9 cellular contexts compared by ENCODE assay signal in the genomic region with DNA sequence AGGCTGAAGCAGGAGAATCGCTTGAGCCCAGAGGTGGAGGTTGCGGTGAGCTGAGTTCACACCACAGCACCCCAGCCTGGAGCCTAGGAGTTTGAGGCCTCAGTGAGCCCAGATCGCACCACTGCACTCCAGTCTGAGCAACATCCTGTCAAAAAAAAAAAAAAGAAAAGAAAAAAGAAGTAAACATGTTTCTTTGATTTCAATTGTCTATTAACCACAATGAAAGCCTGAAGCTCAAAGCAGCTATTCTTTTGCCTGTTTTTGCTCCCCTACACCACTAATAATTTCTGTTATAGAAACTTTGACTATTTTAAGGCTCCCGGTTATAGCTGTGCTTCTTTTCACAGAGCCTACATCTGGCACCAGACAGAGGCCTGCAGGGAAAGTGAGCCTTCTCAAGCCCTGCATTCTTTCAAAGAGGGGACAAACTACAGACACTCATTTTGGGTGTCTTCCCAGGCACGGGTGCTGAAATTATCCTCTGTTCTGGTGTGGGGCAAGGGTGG. TPM values are rescaled to one million over a fixed set of nuclear protein-coding genes. Genes with fewer than 3 reads are reported as not detected.
DNase-seq lines count a peak whose midpoint lies in the region; ATAC-seq and TF ChIP-seq lines count a peak whose summit lies in the region.
"Had no signal": no experiment of that assay in that cellular context is flagged by ENCODE, and none has a peak within 500 bp of the region (broad histone marks: within the 10 kb centered on the region; RNA-seq: fewer than 3 reads in every experiment).

No MANE protein-coding gene starts in this region.

- peaks cover 0 to 4% (median 1%) of the 10 kb centered on the region in 3 donors for H3K36me3 Mint-ChIP-seq in CD8-positive, alpha-beta memory T cell
- peaks cover 17% of the 10 kb centered on the region for H3K36me3 Mint-ChIP-seq in activated CD4-positive, alpha-beta T cell treated with anti-CD3 and anti-CD28 coated beads, Interleukin-2, amount 10 ng/mL, durations not matched to agents 24 days and 14 days (ENCODE audit: low read depth)

- TF ChIP-seq CTCF in WERI-Rb-1 (IDR thresholded peaks at IDR 0.05; ENCODE audit: low read depth, low read length): no peak

- intact Hi-C loops in activated CD4-positive, alpha-beta T cell treated with anti-CD3 and anti-CD28 coated beads, Interleukin-2, amount 10 ng/mL, durations not matched to agents 24 days and 14 days (cut with micrococcal nuclease): loop anchor here (2.0 kb wide), 1 partner anchor 19 kb away; no protein-coding TSS in a partner anchor

- peak overlapping the region; percentile 62 to 84 (median 72) for H3K4me3 Mint-ChIP-seq in CD8-positive, alpha-beta memory T cell
- peak overlapping the region; percentile 8 for H3K4me3 Mint-ChIP-seq in activated CD4-positive, alpha-beta T cell treated with anti-CD3 and anti-CD28 coated beads, Interleukin-2, amount 10 ng/mL, durations not matched to agents 24 days and 14 days

- ATAC-seq in GM21447 (IDR thresholded peaks at IDR 0.05; ENCODE audit: unreplicated experiment): no peak
- ATAC-seq in GM18511 (IDR thresholded peaks at IDR 0.05; ENCODE audit: unreplicated experiment): no peak
- ATAC-seq in GM18502 (IDR thresholded peaks at IDR 0.05; ENCODE audit: poor library complexity, unreplicated experiment): no peak

- no peaks in the 10 kb centered on the region for H3K27me3 ChIP-seq in CD8-positive, alpha-beta memory T cell (ENCODE audit: insufficient read depth, low read length, poor library complexity, severe bottlenecking)
- H3K27me3 ChIP-seq in effector memory CD4-positive, alpha-beta T cell (replicated peaks; ENCODE audit: control insufficient read depth, insufficient read depth, low read length, poor library complexity, severe bottlenecking): no peaks in the 10 kb centered on the region
- no peaks in the 10 kb centered on the region for H3K27me3 ChIP-seq in rectal smooth muscle tissue (ENCODE audit: control insufficient read depth, insufficient read depth, low read length)
- no peaks in the 10 kb centered on the region for H3K27me3 ChIP-seq in WERI-Rb-1 (ENCODE audit: insufficient read depth, low read depth, severe bottlenecking)

- H3K4me1 ChIP-seq in CD8-positive, alpha-beta memory T cell (ENCODE audit: insufficient read depth, low read length): peaks cover 54% of the 10 kb centered on the region
- H3K4me1 ChIP-seq in effector memory CD4-positive, alpha-beta T cell (ENCODE audit: control insufficient read depth, insufficient read depth, low read length, poor library complexity, severe bottlenecking): peaks cover 38% of the 10 kb centered on the region
- peaks cover 7% of the 10 kb centered on the region for H3K4me1 ChIP-seq in rectal smooth muscle tissue (ENCODE audit: control insufficient read depth, insufficient read depth, low read length)

- CTCF ChIA-PET in CD8-positive, alpha-beta memory T cell (lab: Charles Lee): interaction anchor here (0.7 to 2.9 kb wide), 16 partner anchors 8 to 150 kb away, joined by 3 to 24 read pairs (median 4); a partner anchor contains a TSS

- DNase-seq in CD8-positive, alpha-beta memory T cell: peak; percentile 65 to 91 (median 78)
- peak; percentile 86 for DNase-seq in activated CD4-positive, alpha-beta T cell treated with anti-CD3 and anti-CD28 coated beads, Interleukin-2, amount 10 ng/mL, durations not matched to agents 24 days and 14 days
- DNase-seq in effector memory CD4-positive, alpha-beta T cell: peak; percentile 63 to 79 (median 69)
- DNase-seq in WERI-Rb-1: no peak
- DNase-seq: GOT3 had no signal

- H3K4me3 ChIP-seq in CD8-positive, alpha-beta memory T cell (ENCODE audit: low read length): peak overlapping the region; percentile 6
- H3K4me3 ChIP-seq in effector memory CD4-positive, alpha-beta T cell (ENCODE audit: insufficient read depth, low read depth, low read length, poor library complexity, severe bottlenecking): peak overlapping the region; percentile 19
- no peak overlapping the region for H3K4me3 ChIP-seq in rectal smooth muscle tissue (ENCODE audit: low read length)
- H3K4me3 ChIP-seq in WERI-Rb-1 (ENCODE audit: low read depth, low read length): no peak overlapping the region

- peaks cover 32 to 61% (median 47%) of the 10 kb centered on the region in 3 donors for H3K4me1 Mint-ChIP-seq in CD8-positive, alpha-beta memory T cell
- H3K4me1 Mint-ChIP-seq in activated CD4-positive, alpha-beta T cell treated with anti-CD3 and anti-CD28 coated beads, Interleukin-2, amount 10 ng/mL, durations not matched to agents 24 days and 14 days: peaks cover 32% of the 10 kb centered on the region

- H3K9me3 ChIP-seq in CD8-positive, alpha-beta memory T cell (ENCODE audit: low read length): no peaks in the 10 kb centered on the region
- no peaks in the 10 kb centered on the region for H3K9me3 ChIP-seq in effector memory CD4-positive, alpha-beta T cell (ENCODE audit: control insufficient read depth, low read length)
- no peaks in the 10 kb centered on the region for H3K9me3 ChIP-seq in WERI-Rb-1 (ENCODE audit: severe bottlenecking)

- no peaks in the 10 kb centered on the region for H3K9me3 Mint-ChIP-seq in CD8-positive, alpha-beta memory T cell
- H3K9me3 Mint-ChIP-seq in activated CD4-positive, alpha-beta T cell treated with anti-CD3 and anti-CD28 coated beads, Interleukin-2, amount 10 ng/mL, durations not matched to agents 24 days and 14 days: no peaks in the 10 kb centered on the region

- no peaks in the 10 kb centered on the region for H3K36me3 ChIP-seq in CD8-positive, alpha-beta memory T cell (ENCODE audit: insufficient read depth, low read length)
- no peaks in the 10 kb centered on the region for H3K36me3 ChIP-seq in effector memory CD4-positive, alpha-beta T cell (ENCODE audit: control insufficient read depth, insufficient read depth, low read length)
- H3K36me3 ChIP-seq in rectal smooth muscle tissue (ENCODE audit: control insufficient read depth, insufficient read depth, low read length) (no peaks in the 10 kb centered on the region), WERI-Rb-1 (no peaks in the 10 kb centered on the region)

- peak overlapping the region; percentile 49 for H3K27ac ChIP-seq in CD8-positive, alpha-beta memory T cell (ENCODE audit: low read depth, low read length)
- peak overlapping the region; percentile 67 for H3K27ac ChIP-seq in effector memory CD4-positive, alpha-beta T cell (ENCODE audit: insufficient read depth, low read length, poor library complexity, severe bottlenecking)
- H3K27ac ChIP-seq in rectal smooth muscle tissue (ENCODE audit: low read depth, low read length) (peak overlapping the region; percentile 85), WERI-Rb-1 (no peak overlapping the region)

- POLR2A ChIA-PET in CD8-positive, alpha-beta memory T cell (lab: Charles Lee): interaction anchor here (0.5 to 1.8 kb wide), 9 partner anchors 9 to 110 kb away, joined by 3 to 12 read pairs (median 4); a partner anchor contains a TSS

- no peak overlapping the region for H3K9ac ChIP-seq in rectal smooth muscle tissue (ENCODE audit: low read length)

- H3K27ac Mint-ChIP-seq in CD8-positive, alpha-beta memory T cell: peak overlapping the region; percentile 93 to 99 (median 96)
- H3K27ac Mint-ChIP-seq in activated CD4-positive, alpha-beta T cell treated with anti-CD3 and anti-CD28 coated beads, Interleukin-2, amount 10 ng/mL, durations not matched to agents 24 days and 14 days: peak overlapping the region; percentile 68

- no peaks in the 10 kb centered on the region for H3K27me3 Mint-ChIP-seq in CD8-positive, alpha-beta memory T cell
- no peaks in the 10 kb centered on the region for H3K27me3 Mint-ChIP-seq in activated CD4-positive, alpha-beta T cell treated with anti-CD3 and anti-CD28 coated beads, Interleukin-2, amount 10 ng/mL, durations not matched to agents 24 days and 14 days

RNA-seq across cellular contexts. Expression of a gene that starts 14.1 kb away (rescaled TPM):
- under 1 TPM; 0.35 to 0.64 TPM for total RNA-seq in CD8-positive, alpha-beta memory T cell
- polyA plus RNA-seq in CD8-positive, alpha-beta memory T cell: 0.12 TPM
- total RNA-seq in activated CD4-positive, alpha-beta T cell treated with anti-CD3 and anti-CD28 coated beads, Interleukin-2, amount 10 ng/mL, durations not matched to agents 24 days and 14 days: 0.14 TPM in 2 replicates

RNA-seq across cellular contexts. Expression of a gene that starts 28.9 kb away (rescaled TPM):
- 1 to 10 TPM; 3.7 to 4.2 TPM for total RNA-seq in CD8-positive, alpha-beta memory T cell
- polyA plus RNA-seq in CD8-positive, alpha-beta memory T cell: 0.75 TPM
- total RNA-seq in activated CD4-positive, alpha-beta T cell treated with anti-CD3 and anti-CD28 coated beads, Interleukin-2, amount 10 ng/mL, durations not matched to agents 24 days and 14 days: 1.9 and 2.6 TPM in 2 replicates

RNA-seq across cellular contexts. Expression of a gene that starts 51.6 kb away (rescaled TPM):
- total RNA-seq in CD8-positive, alpha-beta memory T cell: 10 to 100 TPM; 73.4 to 77.3 TPM
- 8.0 TPM for polyA plus RNA-seq in CD8-positive, alpha-beta memory T cell
- 62.3 TPM in 2 replicates for total RNA-seq in activated CD4-positive, alpha-beta T cell treated with anti-CD3 and anti-CD28 coated beads, Interleukin-2, amount 10 ng/mL, durations not matched to agents 24 days and 14 days

RNA-seq across cellular contexts. Expression of a gene that starts 52.0 kb away (rescaled TPM):
- under 1 TPM; 0.18 to 0.37 TPM for total RNA-seq in CD8-positive, alpha-beta memory T cell
- 0.58 TPM for polyA plus RNA-seq in CD8-positive, alpha-beta memory T cell
- total RNA-seq in activated CD4-positive, alpha-beta T cell treated with anti-CD3 and anti-CD28 coated beads, Interleukin-2, amount 10 ng/mL, durations not matched to agents 24 days and 14 days: 0.56 and 0.69 TPM in 2 replicates

Comparison
In these comparisons a context has a peak if more than half of its experiments do, and no peak if none do; other contexts are left out.
1. H3K4me3 ChIP-seq: peak in CD8-positive, alpha-beta memory T cell (single experiment) and effector memory CD4-positive, alpha-beta T cell (single experiment); none in rectal smooth muscle tissue (single experiment) and WERI-Rb-1 (single experiment).